In genomic region chr20:22533823-22534751, GRCh38 we compare ENCODE assay signal across 1 cellular context.
A peak's percentile ranks its signal among the peaks of the same experiment; 100 is the strongest.
TF ChIP-seq lines count a peak whose summit lies in the region.

No MANE protein-coding gene starts in this region.

TF ChIP-seq in HepG2, 621 proteins besides CTCF, POLR2A, EP300 and RAD21 (continued from another document and continues in another):
- TF ChIP-seq SNAPC4 (CRISPR knock-in tag; IDR thresholded peaks at IDR 0.05), result peak; percentile 95
- TF ChIP-seq ZNF766 (CRISPR knock-in tag; IDR thresholded peaks at IDR 0.05; ENCODE audit: borderline replicate concordance), result peak; percentile 98; the same call in 1 of the 2 replicates
- TF ChIP-seq NR2F2 (IDR thresholded peaks at IDR 0.05; ENCODE audit: borderline replicate concordance, low read depth), result peak; percentile 78; the same call in 1 of the 2 replicates
- peak; percentile 99 for TF ChIP-seq GATAD2A (CRISPR knock-in tag; IDR thresholded peaks at IDR 0.05)
- TF ChIP-seq ZNF557 (CRISPR knock-in tag; IDR thresholded peaks at IDR 0.05), result peak; percentile 99
- TF ChIP-seq ZNF572 (CRISPR knock-in tag; IDR thresholded peaks at IDR 0.05), result no peak
- TF ChIP-seq MBNL3 (CRISPR knock-in tag; conservative IDR thresholded peaks at IDR 0.05), result 0 out of 2 replicates have a peak, but pooled peaks have one; percentile 24
- TF ChIP-seq ZNF782 (CRISPR knock-in tag; IDR thresholded peaks at IDR 0.05; ENCODE audit: borderline replicate concordance), result peak; percentile 95
- peak; percentile 100 for TF ChIP-seq SALL1 (CRISPR knock-in tag; IDR thresholded peaks at IDR 0.05)
- TF ChIP-seq BORCS8-MEF2B (CRISPR knock-in tag; IDR thresholded peaks at IDR 0.05), result peak; percentile 93
- peak; percentile 98 for TF ChIP-seq SNAI1 (CRISPR knock-in tag; IDR thresholded peaks at IDR 0.05; ENCODE audit: borderline replicate concordance)
- peak; percentile 69 for TF ChIP-seq POLR2G (IDR thresholded peaks at IDR 0.05; ENCODE audit: low read depth, low read length)
- no peak for TF ChIP-seq ZNF672 (CRISPR knock-in tag; IDR thresholded peaks at IDR 0.05)
- peak; percentile 92 for TF ChIP-seq KDM4B (CRISPR knock-in tag; IDR thresholded peaks at IDR 0.05)
- TF ChIP-seq RFX3 (CRISPR knock-in tag; IDR thresholded peaks at IDR 0.05), result no peak
- TF ChIP-seq TSC22D2 (CRISPR knock-in tag; IDR thresholded peaks at IDR 0.05; ENCODE audit: borderline replicate concordance), result peak; percentile 95
- peak; percentile 80 for TF ChIP-seq ZC3H13 (CRISPR knock-in tag; IDR thresholded peaks at IDR 0.05)
- TF ChIP-seq RBAK (CRISPR knock-in tag; IDR thresholded peaks at IDR 0.05), result peak; percentile 39; the same call in 1 of the 2 replicates
- TF ChIP-seq ZNF746 (CRISPR knock-in tag; IDR thresholded peaks at IDR 0.05), result peak; percentile 88
- no peak for TF ChIP-seq HCFC1 (IDR thresholded peaks at IDR 0.05; ENCODE audit: low read depth, low read length)
- peak; percentile 99 for TF ChIP-seq ZNF543 (CRISPR knock-in tag; IDR thresholded peaks at IDR 0.05)
- peak; percentile 68 for TF ChIP-seq ARHGAP35 (CRISPR knock-in tag; IDR thresholded peaks at IDR 0.05; ENCODE audit: borderline replicate concordance)
- peak; percentile 96; the same call in 1 of the 2 replicates for TF ChIP-seq BATF2 (CRISPR knock-in tag; IDR thresholded peaks at IDR 0.05)
- TF ChIP-seq ZNF136 (CRISPR knock-in tag; IDR thresholded peaks at IDR 0.05; ENCODE audit: low read depth), result peak; percentile 95
- peak; percentile 99 for TF ChIP-seq ZFP37 (CRISPR knock-in tag; IDR thresholded peaks at IDR 0.05; ENCODE audit: borderline replicate concordance)
- peak; percentile 43; the same call in 1 of the 2 replicates for TF ChIP-seq E2F2 (CRISPR knock-in tag; IDR thresholded peaks at IDR 0.05; ENCODE audit: borderline replicate concordance)
- peak; percentile 46; the same call in 1 of the 2 replicates for TF ChIP-seq ZNF652 (CRISPR knock-in tag; IDR thresholded peaks at IDR 0.05; ENCODE audit: borderline replicate concordance, low read depth)
- TF ChIP-seq ZNF430 (CRISPR knock-in tag; IDR thresholded peaks at IDR 0.05), result peak; percentile 100
- TF ChIP-seq NFYB (CRISPR knock-in tag; IDR thresholded peaks at IDR 0.05), result 0 out of 2 replicates have a peak, but pooled peaks have one; percentile 5
- peak; percentile 92; the same call in 1 of the 2 replicates for TF ChIP-seq TFAP4 (IDR thresholded peaks at IDR 0.05; ENCODE audit: borderline replicate concordance, low read depth)
- peak; percentile 97 for TF ChIP-seq ZNF784 (CRISPR knock-in tag; IDR thresholded peaks at IDR 0.05; ENCODE audit: borderline replicate concordance)
- no peak for TF ChIP-seq NFATC3 (CRISPR knock-in tag; IDR thresholded peaks at IDR 0.05)
- peak; percentile 99; the same call in 1 of the 2 replicates for TF ChIP-seq ZNF569 (CRISPR knock-in tag; IDR thresholded peaks at IDR 0.05; ENCODE audit: borderline replicate concordance)
- no peak for TF ChIP-seq HMGA1 (CRISPR knock-in tag; conservative IDR thresholded peaks at IDR 0.05)
- TF ChIP-seq PRPF4 (IDR thresholded peaks at IDR 0.05; ENCODE audit: low read depth, low read length, poor library complexity, severe bottlenecking), result no peak
- TF ChIP-seq FOXO1 (CRISPR knock-in tag; IDR thresholded peaks at IDR 0.05), result peak; percentile 94
- TF ChIP-seq TP53 (CRISPR knock-in tag; conservative IDR thresholded peaks at IDR 0.05), result peak; percentile 96; the same call in 1 of the 2 replicates
- TF ChIP-seq ZNF781 (CRISPR knock-in tag; IDR thresholded peaks at IDR 0.05; ENCODE audit: borderline replicate concordance, not compliant biosample characterization), result peak; percentile 92
- TF ChIP-seq ZNF775 (CRISPR knock-in tag; IDR thresholded peaks at IDR 0.05; ENCODE audit: borderline replicate concordance), result peak; percentile 99
- TF ChIP-seq ZNF501 (CRISPR knock-in tag; IDR thresholded peaks at IDR 0.05), result peak; percentile 98
- TF ChIP-seq CENPT (CRISPR knock-in tag; IDR thresholded peaks at IDR 0.05; ENCODE audit: low read depth), result peak; percentile 97
- TF ChIP-seq FOSL1 (CRISPR knock-in tag; IDR thresholded peaks at IDR 0.05; ENCODE audit: borderline replicate concordance), result no peak
- peak; percentile 64; the same call in 1 of the 3 replicates for TF ChIP-seq MXI1 (IDR thresholded peaks at IDR 0.05; ENCODE audit: borderline replicate concordance, low read depth, low read length)
- TF ChIP-seq MTA1 (CRISPR knock-in tag; IDR thresholded peaks at IDR 0.05; ENCODE audit: borderline replicate concordance), result peak; percentile 100
- no peak for TF ChIP-seq BCLAF1 (IDR thresholded peaks at IDR 0.05)
- TF ChIP-seq GATAD1 (CRISPR knock-in tag; IDR thresholded peaks at IDR 0.05), result peak; percentile 80
- TF ChIP-seq ATAD3A (CRISPR knock-in tag; IDR thresholded peaks at IDR 0.05), result peak; percentile 55; the same call in 1 of the 2 replicates
- TF ChIP-seq ZNF274 (CRISPR knock-in tag; IDR thresholded peaks at IDR 0.05), result peak; percentile 99
- TF ChIP-seq ZNF207 (IDR thresholded peaks at IDR 0.05; ENCODE audit: borderline replicate concordance), result no peak
- no peak for TF ChIP-seq ZNF24 (IDR thresholded peaks at IDR 0.05)
- peak; percentile 32; the same call in 1 of the 2 replicates for TF ChIP-seq ZNF549 (CRISPR knock-in tag; IDR thresholded peaks at IDR 0.05)
- TF ChIP-seq TOE1 (CRISPR knock-in tag; IDR thresholded peaks at IDR 0.05), result peak; percentile 96
- peak; percentile 95 for TF ChIP-seq FOXP4 (CRISPR knock-in tag; IDR thresholded peaks at IDR 0.05)
- peak; percentile 89; the same call in 1 of the 2 replicates for TF ChIP-seq EEA1 (CRISPR knock-in tag; IDR thresholded peaks at IDR 0.05; ENCODE audit: borderline replicate concordance)
- peak; percentile 95; the same call in 1 of the 2 replicates for TF ChIP-seq CBX5 (CRISPR knock-in tag; IDR thresholded peaks at IDR 0.05; ENCODE audit: borderline replicate concordance)
- no peak for TF ChIP-seq ZNF550 (CRISPR knock-in tag; IDR thresholded peaks at IDR 0.05; ENCODE audit: borderline replicate concordance)
- no peak for TF ChIP-seq ZNF260 (CRISPR knock-in tag; IDR thresholded peaks at IDR 0.05; ENCODE audit: borderline replicate concordance, low read depth)
- TF ChIP-seq ETV5 (CRISPR knock-in tag; IDR thresholded peaks at IDR 0.05; ENCODE audit: borderline replicate concordance), result peak; percentile 85
- TF ChIP-seq KDM5A (IDR thresholded peaks at IDR 0.05; ENCODE audit: borderline replicate concordance, low read length), result peak; percentile 29; the same call in 1 of the 2 replicates
- peak; percentile 98 for TF ChIP-seq ZNF703 (CRISPR knock-in tag; IDR thresholded peaks at IDR 0.05; ENCODE audit: borderline replicate concordance)
- peak; percentile 95 for TF ChIP-seq THRA (CRISPR knock-in tag; IDR thresholded peaks at IDR 0.05; ENCODE audit: borderline replicate concordance)
